In the genomic region with DNA sequence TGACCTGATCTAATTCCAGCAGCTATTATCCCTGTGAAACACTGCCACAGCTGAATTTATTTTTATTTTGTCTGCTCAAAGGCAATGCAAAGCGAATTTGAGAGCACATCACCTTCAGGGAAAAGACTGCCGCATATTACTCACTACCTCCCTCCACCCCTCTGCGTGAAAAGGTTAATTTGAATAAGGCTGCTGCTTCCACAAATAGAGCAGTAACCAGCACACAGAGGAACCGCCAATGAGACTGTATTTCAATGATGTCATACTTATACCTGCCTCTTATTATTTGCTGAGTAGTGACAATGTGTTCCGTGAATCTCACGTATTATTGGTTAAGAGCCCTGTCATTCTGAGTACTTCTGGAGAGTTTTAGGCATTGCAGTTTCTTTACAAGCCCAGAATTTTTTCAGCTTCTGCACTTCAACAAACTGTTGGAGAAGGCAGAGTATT, we compare ENCODE assay signal across 8 cellular contexts.
DNase-seq lines count a peak whose midpoint lies in the region; ATAC-seq, FAIRE-seq and TF ChIP-seq lines count a peak whose summit lies in the region.

No MANE protein-coding gene starts in this region.

- intact Hi-C loops in right lobe of liver (cut with DNase I) (no loop called here), posterior cingulate gyrus (cut with DNase I) (no loop called here)

- H3K4me1 Mint-ChIP-seq in T-helper 17 cell = peaks cover 47% of the 10 kb centered on the region
- peaks cover 41% of the 10 kb centered on the region for H3K4me1 Mint-ChIP-seq in type B pancreatic cell (ENCODE audit: unreplicated experiment)

- peak; percentile 72 for FAIRE-seq in GM12892 (lab: Jason Lieb, UNC)

- no peak overlapping the region for H3K4me3 ChIP-seq in H7 (ENCODE audit: insufficient read depth, low read depth, low read length)
- H3K4me3 ChIP-seq in choroid plexus epithelial cell (ENCODE audit: low read depth, low read length) = peak overlapping the region; percentile 41
- H3K4me3 ChIP-seq in right lobe of liver = no peak overlapping the region

- DNase-seq in GM12892 (ENCODE audit: insufficient read length) = no peak
- peak; percentile 6 for DNase-seq in H7
- DNase-seq in NAMALWA (ENCODE audit: low spot score) = peak; percentile 85
- peak in 1 of 3 donors; percentile 12 for DNase-seq in T-helper 17 cell
- peak; percentile 98 for DNase-seq in choroid plexus epithelial cell (ENCODE audit: low read depth)
- DNase-seq in right lobe of liver = peak in 1 of 3 donors; percentile 44
- no peak for DNase-seq in type B pancreatic cell (ENCODE audit: extremely low spot score, unreplicated experiment)
- no peak for DNase-seq in posterior cingulate gyrus

- TF ChIP-seq CTCF in choroid plexus epithelial cell (conservative IDR thresholded peaks at IDR 0.05; ENCODE audit: low read depth, low read length) = no peak
- no peak for TF ChIP-seq CTCF in right lobe of liver (IDR thresholded peaks at IDR 0.05)
- no peak for TF ChIP-seq CTCF in type B pancreatic cell (conservative IDR thresholded peaks at IDR 0.05)

- ATAC-seq in T-helper 17 cell (peak; percentile 64), right lobe of liver (peak; percentile 3 to 72 (median 52))

- peaks cover 0 to 15% (median 7%) of the 10 kb centered on the region in 4 donors for H3K4me1 ChIP-seq in right lobe of liver

- TF ChIP-seq POLR2A in GM12892 (IDR thresholded peaks at IDR 0.05; ENCODE audit: low read depth, low read length) (no peak), right lobe of liver (IDR thresholded peaks at IDR 0.05) (no peak)

- no peaks in the 10 kb centered on the region for H3K9me3 ChIP-seq in T-helper 17 cell (ENCODE audit: control insufficient read depth, low read length, poor library complexity, severe bottlenecking)
- no peaks in the 10 kb centered on the region for H3K9me3 ChIP-seq in right lobe of liver

- H3K36me3 ChIP-seq in H7 (replicated peaks; ENCODE audit: control insufficient read depth, insufficient read depth, low read length) = no peaks in the 10 kb centered on the region
- no peaks in the 10 kb centered on the region for H3K36me3 ChIP-seq in right lobe of liver

- peak overlapping the region; percentile 99 for H3K27ac Mint-ChIP-seq in T-helper 17 cell
- H3K27ac Mint-ChIP-seq in type B pancreatic cell = peak overlapping the region; percentile 42

- 63% methylated on average over 6 of the region's 6 CpGs for WGBS in right lobe of liver (ENCODE audit: insufficient coverage, low coverage, low lambda C conversion rate, missing lambda C conversion rate)

- H3K27me3 Mint-ChIP-seq in T-helper 17 cell = no peaks in the 10 kb centered on the region
- peaks cover 3% of the 10 kb centered on the region for H3K27me3 Mint-ChIP-seq in type B pancreatic cell

- peaks cover 6% of the 10 kb centered on the region for H3K9me3 Mint-ChIP-seq in type B pancreatic cell

- peaks cover 3% of the 10 kb centered on the region for H3K36me3 Mint-ChIP-seq in T-helper 17 cell (ENCODE audit: low read depth)
- H3K36me3 Mint-ChIP-seq in type B pancreatic cell = no peaks in the 10 kb centered on the region

- H3K27ac ChIP-seq in right lobe of liver = peak overlapping the region in 1 of 3 donors; percentile 39

- H3K27me3 ChIP-seq in H7 (ENCODE audit: control insufficient read depth, insufficient read depth, low read length) (no peaks in the 10 kb centered on the region), right lobe of liver (no peaks in the 10 kb centered on the region)

- H3K4me3 Mint-ChIP-seq in T-helper 17 cell (no peak overlapping the region), type B pancreatic cell (peak overlapping the region; percentile 42)

Comparison
In these comparisons a context has a peak if more than half of its experiments do, and no peak if none do; other contexts are left out.
1. DNase-seq: peak in H7 (single experiment), NAMALWA (single experiment) and choroid plexus epithelial cell (single experiment); none in GM12892 (single experiment), type B pancreatic cell (single experiment) and posterior cingulate gyrus (0 of 10).